ENCODE assay signal across 7 cellular contexts in genomic region chr2:60530660-60531276, GRCh38. TPM values are rescaled to one million over a fixed set of nuclear protein-coding genes. Genes with fewer than 3 reads are reported as not detected.
A peak's percentile ranks its signal among the peaks of the same experiment; 100 is the strongest.
DNase-seq lines count a peak whose midpoint lies in the region; ATAC-seq lines count a peak whose summit lies in the region.

No MANE protein-coding gene starts in this region.

- H3K4me1 ChIP-seq in esophagus (ENCODE audit: control insufficient read depth in 2 of 2, insufficient read depth in 2 of 2, low read length in 1 of 2) (peaks cover 2 to 11% of the 10 kb centered on the region in 2 donors), thymus (ENCODE audit: control insufficient read depth, insufficient read depth, low read length) (peaks cover 32% of the 10 kb centered on the region)

- ATAC-seq in GM19463 (IDR thresholded peaks at IDR 0.05; ENCODE audit: unreplicated experiment) (peak; percentile 70), HG03432 (IDR thresholded peaks at IDR 0.05; ENCODE audit: unreplicated experiment) (peak; percentile 76)

- H3K27me3 ChIP-seq in esophagus (ENCODE audit: control insufficient read depth in 1 of 2, insufficient read depth in 2 of 2, low read length in 2 of 2) = no peaks in the 10 kb centered on the region
- H3K27me3 ChIP-seq in thymus (ENCODE audit: control insufficient read depth, insufficient read depth) = no peaks in the 10 kb centered on the region

- H3K9me3 ChIP-seq in esophagus (ENCODE audit: control insufficient read depth in 2 of 2, insufficient read depth in 1 of 2, low read depth in 1 of 2, low read length in 1 of 2) = no peaks in the 10 kb centered on the region
- H3K9me3 ChIP-seq in thymus (ENCODE audit: control insufficient read depth) = no peaks in the 10 kb centered on the region

- DNase-seq in NCI-H69 (lab: John Stamatoyannopoulos, UW) (peak; percentile 92), dermis blood vessel endothelial cell (no peak)
- no peak for DNase-seq in activated CD8-positive, alpha-beta memory T cell treated with anti-CD3 and anti-CD28 coated beads, Interleukin-2, amount 50 U/mL, for 4 hours

- H3K4me3 ChIP-seq in esophagus (ENCODE audit: low read depth in 1 of 2, low read length in 2 of 2) = peak overlapping the region in 1 of 2 donors; percentile 18
- H3K4me3 ChIP-seq in thymus (ENCODE audit: low read length) = no peak overlapping the region

- H3K36me3 ChIP-seq in esophagus (ENCODE audit: control insufficient read depth in 2 of 2, insufficient read depth in 2 of 2, low read length in 1 of 2) = no peaks in the 10 kb centered on the region
- H3K36me3 ChIP-seq in thymus (ENCODE audit: control insufficient read depth, insufficient read depth) = peaks cover 26% of the 10 kb centered on the region

- 13 to 20% methylated on average over 12 of the region's 12 CpGs for WGBS in esophagus, 2 donors
- 35% methylated on average over 12 of the region's 12 CpGs for WGBS in thymus

- peak overlapping the region; percentile 65 to 85 for H3K27ac ChIP-seq in esophagus (ENCODE audit: low read depth in 2 of 2, low read length in 1 of 2)
- peak overlapping the region; percentile 22 for H3K27ac ChIP-seq in thymus (ENCODE audit: low read depth)

RNA-seq across cellular contexts. Expression of gene BCL11A, which starts 22.7 kb away (rescaled TPM):
- 10 to 100 TPM in 1 of 2 donors, 1 to 10 TPM in 1; 8.6 to 25.5 TPM for polyA plus RNA-seq in esophagus
- 33.6 TPM for polyA plus RNA-seq in thymus
- under 0.01 and 0.23 TPM in 2 replicates for total RNA-seq in dermis blood vessel endothelial cell
